In the genomic region with DNA sequence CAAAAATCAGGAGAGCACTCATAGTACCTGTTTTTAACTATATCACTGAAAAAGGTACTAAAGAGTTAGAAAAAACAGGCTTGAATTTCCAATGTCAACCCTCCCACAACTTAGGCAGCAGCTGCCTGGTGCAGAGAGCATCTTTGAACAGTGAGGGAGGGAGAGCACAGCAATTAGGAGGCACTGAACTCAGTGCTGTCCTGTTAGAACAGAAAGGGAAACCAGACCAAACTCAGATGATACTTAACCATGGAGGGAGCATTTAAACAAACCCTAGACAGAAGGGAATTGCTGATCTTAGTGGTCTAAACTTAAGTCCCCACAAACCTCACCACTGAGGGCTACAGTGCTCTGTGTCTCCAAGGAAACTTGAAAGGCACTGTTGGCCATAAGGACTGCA, we compare ENCODE assay signal across 23 cellular contexts.
DNase-seq lines count a peak whose midpoint lies in the region; ATAC-seq and TF ChIP-seq lines count a peak whose summit lies in the region.
"Had no signal": no experiment of that assay in that cellular context is flagged by ENCODE, and none has a peak within 500 bp of the region (broad histone marks: within the 10 kb centered on the region; RNA-seq: fewer than 3 reads in every experiment).

No MANE protein-coding gene starts in this region.

- H3K4me2 ChIP-seq in H9 (ENCODE audit: insufficient read depth, insufficient read length, low read length) (no peak overlapping the region), MM.1S (ENCODE audit: low read depth, low read length) (peak overlapping the region; percentile 33), neuronal stem cell (ENCODE audit: insufficient read depth, low read length, poor library complexity, severe bottlenecking) (no peak overlapping the region)
- H3K4me2 ChIP-seq: BLaER1 had no signal

- peaks cover 0 to 8% (median 0%) of the 10 kb centered on the region in 3 experiments; a peak in 2 of 7 replicates for H3K36me3 Mint-ChIP-seq in H9 (ENCODE audit: insufficient read depth in 1 of 3, low read depth in 3 of 3)
- H3K36me3 Mint-ChIP-seq: CD14-positive monocyte; CD4-positive, alpha-beta memory T cell; CD4-positive, CD25-positive, alpha-beta regulatory T cell; CD8-positive, alpha-beta memory T cell had no signal

- no peak for TF ChIP-seq CTCF in H9 (conservative IDR thresholded peaks at IDR 0.05)
- TF ChIP-seq CTCF in MM.1S (IDR thresholded peaks at IDR 0.05; ENCODE audit: low read length), result no peak

- H3K18ac ChIP-seq in H9 (ENCODE audit: insufficient read length, low read depth, low read length) (no peak overlapping the region), neuronal stem cell (ENCODE audit: low read length) (peak overlapping the region; percentile 17)

- peak overlapping the region; percentile 20 for H3K14ac ChIP-seq in H9 (ENCODE audit: insufficient read depth, low read length)
- H3K14ac ChIP-seq in neuronal stem cell (ENCODE audit: low read length), result peak overlapping the region; percentile 89

- no peak for DNase-seq in H9
- DNase-seq in MM.1S, result peak; percentile 51
- DNase-seq in neuronal stem cell (ENCODE audit: low spot score), result no peak
- no peak for DNase-seq in NCI-H1694 (lab: John Stamatoyannopoulos, UW)
- DNase-seq: 8988T; ACHN; BE2C; C1 segment of cervical spinal cord; CD4-positive, alpha-beta memory T cell; CD4-positive, CD25-positive, alpha-beta regulatory T cell; CD8-positive, alpha-beta memory T cell; COR-L47; DMS 273 treated with DMSO at 0.1 percent for 48 hours; DMS153; DMS53; DMS79; DND-41; EL; GDM1 had no signal

- H4K5ac ChIP-seq in H9 (ENCODE audit: insufficient read length, low read depth, low read length), result no peak overlapping the region

- no peak for ATAC-seq in HG03159 (IDR thresholded peaks at IDR 0.05; ENCODE audit: unreplicated experiment)
- ATAC-seq: GM12878 had no signal

- H3K27ac ChIP-seq in H9 (ENCODE audit: insufficient read length, low read depth, low read length), result no peak overlapping the region
- H3K27ac ChIP-seq in MM.1S (ENCODE audit: low read length), result peak overlapping the region; percentile 21; the same call in 1 of the 2 replicates
- no peak overlapping the region for H3K27ac ChIP-seq in neuronal stem cell (replicated peaks; ENCODE audit: low read length)
- H3K27ac ChIP-seq: BLaER1 had no signal

- no peak overlapping the region for H3K56ac ChIP-seq in H9 (ENCODE audit: insufficient read length, low read depth, low read length)

- 0 out of 7 replicates have a peak overlapping the region, but pooled peaks of 1 of the 3 experiments have one; percentile 13 for H3K27ac Mint-ChIP-seq in H9
- H3K27ac Mint-ChIP-seq: CD4-positive, alpha-beta memory T cell; CD4-positive, CD25-positive, alpha-beta regulatory T cell; CD8-positive, alpha-beta memory T cell had no signal

- H3K23ac ChIP-seq in H9 (ENCODE audit: insufficient read length, low read depth, low read length), result no peak overlapping the region
- no peak overlapping the region for H3K23ac ChIP-seq in neuronal stem cell (ENCODE audit: low read depth, low read length, poor library complexity)

- H3K9ac ChIP-seq in H9 (ENCODE audit: extremely low read depth, insufficient read length, low read length) (no peak overlapping the region), MM.1S (ENCODE audit: low read length) (no peak overlapping the region), neuronal stem cell (ENCODE audit: low read depth, low read length, poor library complexity) (no peak overlapping the region)
- H3K9ac ChIP-seq: BLaER1 had no signal

- H3K27me3 ChIP-seq in H9 (ENCODE audit: insufficient read depth, low read length), result no peaks in the 10 kb centered on the region
- H3K27me3 ChIP-seq in MM.1S (replicated peaks; ENCODE audit: insufficient read depth, low read length), result no peaks in the 10 kb centered on the region
- no peaks in the 10 kb centered on the region for H3K27me3 ChIP-seq in neuronal stem cell (ENCODE audit: control insufficient read depth in 3 of 3, insufficient read depth in 3 of 3, low read depth in 1 of 3, low read length in 3 of 3)
- H3K27me3 ChIP-seq: BE2C, BLaER1 had no signal

- H3K4me1 Mint-ChIP-seq in H9, result no peaks in the 10 kb centered on the region
- H3K4me1 Mint-ChIP-seq: CD4-positive, alpha-beta memory T cell; CD4-positive, CD25-positive, alpha-beta regulatory T cell; CD8-positive, alpha-beta memory T cell had no signal

- H2AK5ac ChIP-seq in H9 (ENCODE audit: insufficient read length, low read length) (no peak overlapping the region), neuronal stem cell (ENCODE audit: low read depth, low read length) (no peak overlapping the region)

- H3T11ph ChIP-seq in H9 (ENCODE audit: low read length), result no peak overlapping the region

- H3K9me2 ChIP-seq in MM.1S (replicated peaks; ENCODE audit: insufficient read depth, low read length), result no peaks in the 10 kb centered on the region

- H2BK120ac ChIP-seq in H9 (ENCODE audit: low read depth, low read length, poor library complexity, severe bottlenecking), result no peak overlapping the region
- H2BK120ac ChIP-seq in neuronal stem cell (ENCODE audit: low read depth, low read length), result no peak overlapping the region

- H3K4ac ChIP-seq in H9 (ENCODE audit: low read depth, low read length) (no peak overlapping the region), neuronal stem cell (ENCODE audit: low read length) (no peak overlapping the region)

- H2BK15ac ChIP-seq in H9 (ENCODE audit: low read depth, low read length) (no peak overlapping the region), neuronal stem cell (ENCODE audit: low read length) (no peak overlapping the region)

- no peaks in the 10 kb centered on the region for H3K79me2 ChIP-seq in H9 (ENCODE audit: insufficient read depth, low read length)
- H3K79me2 ChIP-seq in MM.1S (ENCODE audit: low read length), result no peaks in the 10 kb centered on the region

- H2BK20ac ChIP-seq in H9 (ENCODE audit: low read depth, low read length, poor library complexity, severe bottlenecking), result no peak overlapping the region

- H2BK12ac ChIP-seq in H9 (ENCODE audit: insufficient read length, low read depth, low read length), result no peak overlapping the region
- no peak overlapping the region for H2BK12ac ChIP-seq in neuronal stem cell (ENCODE audit: low read length)

- no peaks in the 10 kb centered on the region for H3K27me3 Mint-ChIP-seq in H9 (ENCODE audit: low read depth)
- H3K27me3 Mint-ChIP-seq: CD4-positive, alpha-beta memory T cell; CD4-positive, CD25-positive, alpha-beta regulatory T cell; CD8-positive, alpha-beta memory T cell had no signal

- H4K91ac ChIP-seq in H9 (ENCODE audit: insufficient read length, low read depth, low read length) (no peak overlapping the region), neuronal stem cell (ENCODE audit: low read depth, low read length, poor library complexity) (no peak overlapping the region)

- no peaks in the 10 kb centered on the region for H3K36me3 ChIP-seq in MM.1S (replicated peaks; ENCODE audit: insufficient read depth, low read length)
- H3K36me3 ChIP-seq in neuronal stem cell (replicated peaks in 1 of 2; ENCODE audit: control insufficient read depth in 2 of 2, insufficient read depth in 2 of 2, low read length in 2 of 2), result no peaks in the 10 kb centered on the region
- H3K36me3 ChIP-seq: BE2C, BLaER1 had no signal

- H3K4me1 ChIP-seq in H9 (ENCODE audit: insufficient read depth, low read length) (no peaks in the 10 kb centered on the region), MM.1S (ENCODE audit: low read length) (peaks cover 12% of the 10 kb centered on the region), neuronal stem cell (ENCODE audit: control insufficient read depth in 2 of 2, insufficient read depth in 1 of 2, low read depth in 1 of 2, low read length in 2 of 2) (no peaks in the 10 kb centered on the region)
- H3K4me1 ChIP-seq: BE2C had no signal

- no peak overlapping the region for H3K4me3 ChIP-seq in MM.1S (ENCODE audit: low read length)
- H3K4me3 ChIP-seq in neuronal stem cell (ENCODE audit: low read length in 2 of 2), result no peak overlapping the region
- H3K4me3 ChIP-seq: BLaER1, GM12878 had no signal

- H4K20me1 ChIP-seq in H9 (ENCODE audit: control insufficient read depth, insufficient read depth, insufficient read length), result no peaks in the 10 kb centered on the region
- H4K20me1 ChIP-seq in MM.1S (ENCODE audit: insufficient read depth, low read length), result no peaks in the 10 kb centered on the region
- H4K20me1 ChIP-seq: BLaER1 had no signal

- no peaks in the 10 kb centered on the region for H3F3A ChIP-seq in MM.1S (ENCODE audit: insufficient read depth, low read length)

- H3K9me3 ChIP-seq in H9 (ENCODE audit: control insufficient read depth, low read depth, low read length), result no peaks in the 10 kb centered on the region
- no peaks in the 10 kb centered on the region for H3K9me3 ChIP-seq in MM.1S (replicated peaks; ENCODE audit: insufficient read depth, low read length)
- no peaks in the 10 kb centered on the region for H3K9me3 ChIP-seq in neuronal stem cell (replicated peaks in 1 of 2; ENCODE audit: control insufficient read depth in 2 of 2, insufficient read depth in 1 of 2, low read depth in 1 of 2, low read length in 2 of 2)
- H3K9me3 ChIP-seq: BE2C, BLaER1 had no signal

- no peak overlapping the region for H2BK5ac ChIP-seq in H9 (ENCODE audit: insufficient read length, low read length)
- no peak overlapping the region for H2BK5ac ChIP-seq in neuronal stem cell (ENCODE audit: low read length)

- H3K79me1 ChIP-seq in H9 (ENCODE audit: insufficient read depth, low read depth, low read length, poor library complexity, severe bottlenecking), result no peaks in the 10 kb centered on the region
- H3K79me1 ChIP-seq in neuronal stem cell (ENCODE audit: low read depth, low read length), result no peaks in the 10 kb centered on the region

- H3K4me3 Mint-ChIP-seq in H9, result no peak overlapping the region
- H3K4me3 Mint-ChIP-seq: CD14-positive monocyte; CD4-positive, alpha-beta memory T cell; CD4-positive, CD25-positive, alpha-beta regulatory T cell; CD8-positive, alpha-beta memory T cell had no signal

- no peak overlapping the region for H4K8ac ChIP-seq in H9 (replicated peaks; ENCODE audit: insufficient read length, low read depth, low read length)
- no peak overlapping the region for H4K8ac ChIP-seq in neuronal stem cell (ENCODE audit: low read depth, low read length)

- H2AFZ ChIP-seq in H9 (ENCODE audit: low read length), result no peak overlapping the region
- H2AFZ ChIP-seq in MM.1S (ENCODE audit: low read length), result peak overlapping the region; percentile 71
- H2AFZ ChIP-seq in neuronal stem cell (ENCODE audit: low read length), result peak overlapping the region; percentile 40

- H3K23me2 ChIP-seq in H9 (ENCODE audit: insufficient read length, low read depth, low read length, poor library complexity, severe bottlenecking), result no peaks in the 10 kb centered on the region

- no peaks in the 10 kb centered on the region for H3K9me3 Mint-ChIP-seq in H9
